Comparison of ENCODE assay signal across 12 cellular contexts in the genomic region with DNA sequence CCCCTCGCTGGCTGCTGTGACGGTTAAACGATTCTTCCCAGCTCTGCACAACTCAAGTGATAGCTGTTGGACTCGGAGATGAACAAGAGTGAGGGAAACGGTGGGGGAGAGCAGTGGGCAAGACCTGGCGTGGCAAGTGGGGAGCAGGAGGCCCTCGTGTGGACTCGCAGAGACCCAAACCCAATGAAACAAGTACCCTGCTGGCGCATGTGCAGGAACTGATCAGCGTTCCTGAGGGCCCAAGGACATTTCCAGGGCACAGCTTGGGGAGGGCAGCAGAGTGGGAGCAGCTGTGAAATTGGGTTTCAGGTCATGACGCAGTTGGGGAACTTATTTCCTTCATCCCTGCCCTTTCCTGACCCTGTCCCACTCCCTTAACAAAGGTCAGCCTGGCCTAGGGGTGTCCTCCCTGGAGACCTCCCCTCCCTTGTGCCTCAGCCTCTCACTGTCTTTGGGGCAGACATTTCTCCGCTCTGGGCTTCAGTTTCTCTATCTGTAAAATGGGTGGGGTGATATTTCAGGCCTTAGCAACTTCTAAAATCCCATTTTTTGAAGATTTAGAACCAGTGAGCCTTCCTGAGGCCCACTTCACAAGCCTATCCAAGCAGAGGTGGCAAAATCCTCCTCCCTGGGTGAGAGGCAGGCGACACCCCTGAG. TPM values are rescaled to one million over a fixed set of nuclear protein-coding genes. Genes with fewer than 3 reads are reported as not detected.
DNase-seq lines count a peak whose midpoint lies in the region; FAIRE-seq and TF ChIP-seq lines count a peak whose summit lies in the region.
"Had no signal": no experiment of that assay in that cellular context is flagged by ENCODE, and none has a peak within 500 bp of the region (broad histone marks: within the 10 kb centered on the region; RNA-seq: fewer than 3 reads in every experiment).

No MANE protein-coding gene starts in this region.

- H3K9me3 ChIP-seq in OCI-LY1 (ENCODE audit: low read length) (no peaks in the 10 kb centered on the region), H1 (ENCODE audit: insufficient read depth in 2 of 2, low read depth in 1 of 2, low read length in 1 of 2) (no peaks in the 10 kb centered on the region), muscle layer of colon (ENCODE audit: low read length) (no peaks in the 10 kb centered on the region)
- H3K9me3 ChIP-seq: Caco-2 had no signal

- H4K8ac ChIP-seq in H1 (ENCODE audit: extremely low read depth, insufficient read depth, low read length), result no peak overlapping the region

- peak overlapping the region; percentile 35; the same call in 1 of the 2 replicates for H2BK12ac ChIP-seq in H1 (ENCODE audit: low read depth, low read length)

- no peaks in the 10 kb centered on the region for H3K36me3 ChIP-seq in OCI-LY1 (ENCODE audit: insufficient read depth, low read length)
- no peaks in the 10 kb centered on the region for H3K36me3 ChIP-seq in H1 (ENCODE audit: control insufficient read depth in 2 of 4, insufficient read depth in 4 of 4, low read length in 3 of 4)
- no peaks in the 10 kb centered on the region for H3K36me3 ChIP-seq in muscle layer of colon (ENCODE audit: insufficient read depth, low read length)

- no peaks in the 10 kb centered on the region for H3K9me2 ChIP-seq in OCI-LY1 (ENCODE audit: low read depth, low read length)

- peak overlapping the region; percentile 69; the same call in 1 of the 2 replicates for H2BK20ac ChIP-seq in H1 (ENCODE audit: low read length)

- 92% methylated on average over 13 of the region's 13 CpGs; no CpG with 5 or more reads in 1 of the 2 experiments for whole genome bisulfite sequencing in H1 (ENCODE audit: extremely low coverage in 1 of 2, insufficient coverage in 1 of 2, insufficient read length in 1 of 2, insufficient replicate concordance in 2 of 2, low coverage in 1 of 2, low lambda C conversion rate in 2 of 2, missing lambda C conversion rate in 1 of 2), 2 experiments

- H3K56ac ChIP-seq in H1 (replicated peaks; ENCODE audit: insufficient read length, low read depth, low read length), result no peak overlapping the region

- H3K27me3 ChIP-seq in OCI-LY1 (ENCODE audit: insufficient read depth, low read length), result no peaks in the 10 kb centered on the region
- H3K27me3 ChIP-seq in H1 (replicated peaks in 1 of 4; ENCODE audit: control insufficient read depth in 3 of 4, extremely low read depth in 1 of 4, insufficient read depth in 3 of 4, low read length in 3 of 4), result no peaks in the 10 kb centered on the region; a peak in 1 of 7 replicates
- H3K27me3 ChIP-seq in muscle layer of colon (ENCODE audit: control insufficient read depth in 1 of 2, insufficient read depth in 2 of 2, low read length in 2 of 2), result no peaks in the 10 kb centered on the region

- no peak for FAIRE-seq in H1 (lab: Jason Lieb, UNC)

- H2BK15ac ChIP-seq in H1 (ENCODE audit: low read length), result no peak overlapping the region; the same call in 1 of the 2 replicates

- TF ChIP-seq POLR2A in H1 (IDR thresholded peaks at IDR 0.05; ENCODE audit: control extremely low read depth in 1 of 2, low read depth in 2 of 2, low read length in 2 of 2), result no peak

- peak overlapping the region; percentile 94; the same call in 1 of the 2 replicates for H2AK5ac ChIP-seq in H1 (ENCODE audit: low read depth, low read length)

- H3K9ac ChIP-seq in OCI-LY1 (ENCODE audit: low read length) (no peak overlapping the region; the same call in 1 of the 2 replicates), H1 (replicated peaks in 1 of 4; ENCODE audit: extremely low read depth in 1 of 4, low read depth in 3 of 4, low read length in 3 of 4) (peak overlapping the region in 1 of 4 experiments; percentile 31; a peak in 1 of 7 replicates), muscle layer of colon (ENCODE audit: low read length) (peak overlapping the region; percentile 47)

- TF ChIP-seq RAD21 in H1 (IDR thresholded peaks at IDR 0.05 in 1 of 2, conservative IDR thresholded peaks at IDR 0.05 in 1 of 2; ENCODE audit: low read depth in 2 of 2, low read length in 2 of 2), result no peak

- H4K5ac ChIP-seq in H1 (ENCODE audit: insufficient read length, low read depth, low read length), result no peak overlapping the region

- H3K79me2 ChIP-seq in OCI-LY1 (ENCODE audit: insufficient read depth, low read length) (no peaks in the 10 kb centered on the region), H1 (ENCODE audit: control insufficient read depth in 1 of 2, insufficient read depth in 2 of 2, low read length in 2 of 2) (peaks cover 0 to 7% of the 10 kb centered on the region in 2 experiments; a peak in 1 of 4 replicates)

- peak overlapping the region; percentile 81 for H3K18ac ChIP-seq in H1 (ENCODE audit: extremely low read depth, low read length)

- H3K4me1 ChIP-seq in OCI-LY1 (ENCODE audit: insufficient read depth, low read length, severe bottlenecking) (peaks cover 36% of the 10 kb centered on the region), H1 (replicated peaks in 1 of 4; ENCODE audit: control insufficient read depth in 3 of 4, insufficient read depth in 4 of 4, low read length in 3 of 4) (peaks cover 27 to 63% (median 35%) of the 10 kb centered on the region in 4 experiments), muscle layer of colon (ENCODE audit: insufficient read depth, low read length) (peaks cover 97% of the 10 kb centered on the region)

- DNase-seq in H1 (ENCODE audit: low read depth in 1 of 2, low spot score in 2 of 2), result no peak
- DNase-seq in iPS-NIHi11 (ENCODE audit: low spot score), result no peak
- DNase-seq in cortex of kidney (lab: John Stamatoyannopoulos, UW), result no peak
- DNase-seq in NK-92 (lab: John Stamatoyannopoulos, UW; ENCODE audit: unreplicated experiment), result no peak
- DNase-seq in ecto neural progenitor cell (ENCODE audit: low spot score), result no peak
- DNase-seq: activated T-cell treated with anti-CD3 and anti-CD28 coated beads, Interleukin-2, amount 50 U/mL, for 1 hour; Caco-2; natural killer cell; stimulated activated CD4-positive, alpha-beta T cell treated with anti-CD3 and anti-CD28 coated beads, Interleukin-2, amount 100 ng/mL, for 48 hours had no signal

- H3K23me2 ChIP-seq in H1 (ENCODE audit: low read depth, low read length), result no peaks in the 10 kb centered on the region

- H4K20me1 ChIP-seq in OCI-LY1 (ENCODE audit: insufficient read depth, low read length) (no peaks in the 10 kb centered on the region), H1 (replicated peaks in 1 of 2; ENCODE audit: control insufficient read depth in 1 of 2, insufficient read depth in 2 of 2, low read length in 2 of 2) (no peaks in the 10 kb centered on the region)

- H3K4me3 ChIP-seq in OCI-LY1 (ENCODE audit: low read depth, low read length, poor library complexity, severe bottlenecking) (no peak overlapping the region), H1 (ENCODE audit: extremely low read depth in 1 of 4, insufficient read depth in 2 of 4, low read depth in 3 of 4, low read length in 4 of 4) (no peak overlapping the region), muscle layer of colon (ENCODE audit: low read depth in 1 of 2, low read length in 2 of 2) (no peak overlapping the region)

- H2BK120ac ChIP-seq in H1 (replicated peaks; ENCODE audit: low read depth, low read length), result no peak overlapping the region

- peak overlapping the region; percentile 67 for H2BK5ac ChIP-seq in H1 (ENCODE audit: low read depth, low read length)

- H2AFZ ChIP-seq in OCI-LY1 (ENCODE audit: low read length) (no peak overlapping the region), H1 (ENCODE audit: low read length) (no peak overlapping the region)

- POLR2A ChIA-PET in H1 (lab: Charles Lee; ENCODE audit: partially characterized antibody), result interaction anchor here (1.3 to 1.9 kb wide), 2 partner anchors 10 to 56 kb away, joined by 4 to 5 read pairs; no protein-coding TSS in a partner anchor

- CTCF ChIA-PET in H1 (lab: Charles Lee; ENCODE audit: partially characterized antibody), result interaction anchor here (0.8 to 15.0 kb wide), 9 partner anchors 8 to 100 kb away, joined by 3 to 168 read pairs (median 4); no protein-coding TSS in a partner anchor

- TF ChIP-seq CTCF in OCI-LY1 (IDR thresholded peaks at IDR 0.05; ENCODE audit: low read length) (no peak), H1 (IDR thresholded peaks at IDR 0.05; ENCODE audit: control extremely low read depth in 1 of 3, insufficient read depth in 1 of 3, low read depth in 1 of 3, low read length in 3 of 3) (no peak)

- no peaks in the 10 kb centered on the region for H3F3A ChIP-seq in OCI-LY1 (ENCODE audit: insufficient read depth, low read length)

- H3K14ac ChIP-seq in H1 (ENCODE audit: insufficient read length), result no peak overlapping the region

- H3K23ac ChIP-seq in H1 (ENCODE audit: insufficient read length), result no peak overlapping the region

- H3K27ac ChIP-seq in OCI-LY1 (ENCODE audit: low read depth, low read length, poor library complexity, severe bottlenecking) (no peak overlapping the region), H1 (ENCODE audit: low read depth, low read length) (0 out of 2 replicates have a peak overlapping the region, but pooled peaks have one; percentile 22), muscle layer of colon (ENCODE audit: low read depth, low read length) (peak overlapping the region; percentile 67), temporal lobe (ENCODE audit: low read depth, low read length) (peak overlapping the region; percentile 80)

- H3K4ac ChIP-seq in H1 (replicated peaks; ENCODE audit: insufficient read length, low read depth, low read length), result peak overlapping the region; percentile 61

- peaks cover 9% of the 10 kb centered on the region for H3K79me1 ChIP-seq in H1 (ENCODE audit: low read depth, low read length)

- TF ChIP-seq EP300 in H1 (IDR thresholded peaks at IDR 0.05; ENCODE audit: borderline replicate concordance in 1 of 2, low read depth in 2 of 2, low read length in 2 of 2), result no peak

- H4K91ac ChIP-seq in H1 (replicated peaks; ENCODE audit: insufficient read length, low read length), result no peak overlapping the region

- peak overlapping the region; percentile 17; the same call in 1 of the 2 replicates for H3K4me2 ChIP-seq in OCI-LY1 (ENCODE audit: low read length)
- H3K4me2 ChIP-seq in H1 (ENCODE audit: insufficient read depth in 1 of 2, low read depth in 2 of 2, low read length in 2 of 2), result no peak overlapping the region

TF ChIP-seq in H1, 55 proteins besides CTCF, POLR2A, EP300 and RAD21 (continues in another document):
- TF ChIP-seq POLR2AphosphoS5 (IDR thresholded peaks at IDR 0.05; ENCODE audit: low read depth, low read length), result no peak
- TF ChIP-seq GTF2F1 (IDR thresholded peaks at IDR 0.05; ENCODE audit: borderline replicate concordance, low read depth, low read length), result no peak
- 0 out of 2 replicates have a peak, but pooled peaks have one; percentile 11 for TF ChIP-seq KDM1A (IDR thresholded peaks at IDR 0.05; ENCODE audit: borderline replicate concordance, low read length)

RNA-seq across cellular contexts. Expression of a gene that starts 27.9 kb away (rescaled TPM):
- 36.8 and 37.1 TPM in 2 replicates for total RNA-seq in H1 (2021; fragmentation: NEBNext Ultra II Directional; extraction: Animal tissue kit (Norgen Biotek cat#: 25700))
- 21.4 and 26.7 TPM in 2 replicates for polyA plus RNA-seq in H1 (2011; rRNA removed)
- 15.9 TPM for polyA plus RNA-seq in H1 (2011; cell fraction: cytosol; rRNA removed)
- polyA plus RNA-seq in H1 (2011; cell fraction: nucleus; rRNA removed), result 24.2 TPM
- polyA plus RNA-seq in H1 (2012, experiment 1 of 2), result 23.4 to 31.1 TPM (median 26.4 TPM) in 4 replicates
- polyA plus RNA-seq in H1 (2012, experiment 2 of 2), result 17.3 TPM
- 44.8 TPM for polyA plus RNA-seq in H1 (2013, experiment 1 of 2)
- polyA plus RNA-seq in H1 (2013, experiment 2 of 2), result 44.6 TPM
- polyA minus RNA-seq in H1 (2011; rRNA and poly(A)+ RNA removed), result 23.9 and 27.9 TPM in 2 replicates
- polyA minus RNA-seq in H1 (2011; cell fraction: cytosol; rRNA and poly(A)+ RNA removed), result 13.4 TPM
- 12.3 TPM for polyA minus RNA-seq in H1 (2011; cell fraction: nucleus; rRNA and poly(A)+ RNA removed)
- 9.8 TPM for total RNA-seq in temporal lobe
